Comparison of ENCODE assay signal across 1 cellular context in genomic region chr2:204027105-204027504, GRCh38.
TF ChIP-seq lines count a peak whose summit lies in the region.

No MANE protein-coding gene starts in this region.

TF ChIP-seq in SK-N-SH treated with all-trans-retinoic acid at 6 μM for 48 hours, 23 proteins besides CTCF, POLR2A, EP300 and RAD21 (continued from another document):
- no peak for TF ChIP-seq PATZ1 (CRISPR knock-in tag; IDR thresholded peaks at IDR 0.05; ENCODE audit: borderline replicate concordance)
- no peak for TF ChIP-seq CSRNP3 (CRISPR knock-in tag; IDR thresholded peaks at IDR 0.05)
- no peak for TF ChIP-seq ESRRG (CRISPR knock-in tag; IDR thresholded peaks at IDR 0.05)
- no peak for TF ChIP-seq TSHZ2 (CRISPR knock-in tag; IDR thresholded peaks at IDR 0.05)
- TF ChIP-seq OSR1 (CRISPR knock-in tag; IDR thresholded peaks at IDR 0.05) = no peak
- no peak for TF ChIP-seq BACH2 (CRISPR knock-in tag; IDR thresholded peaks at IDR 0.05; ENCODE audit: borderline replicate concordance)
- TF ChIP-seq ARNTL (CRISPR knock-in tag; IDR thresholded peaks at IDR 0.05; ENCODE audit: borderline replicate concordance, low read depth) = no peak
